Comparison of ENCODE assay signal across 9 cellular contexts in genomic region chr18:77129150-77129551, GRCh38. TPM values are rescaled to one million over a fixed set of nuclear protein-coding genes. Genes with fewer than 3 reads are reported as not detected.
DNase-seq lines count a peak whose midpoint lies in the region; ATAC-seq and TF ChIP-seq lines count a peak whose summit lies in the region.
"Had no signal": no experiment of that assay in that cellular context is flagged by ENCODE, and none has a peak within 500 bp of the region (broad histone marks: within the 10 kb centered on the region; RNA-seq: fewer than 3 reads in every experiment).

No MANE protein-coding gene starts in this region.

- H3K27me3 Mint-ChIP-seq in CD8-positive, alpha-beta T cell (ENCODE audit: low read depth): no peaks in the 10 kb centered on the region

- H3K27ac ChIP-seq in CD8-positive, alpha-beta T cell (ENCODE audit: low read depth, low read length): no peak overlapping the region
- peak overlapping the region; percentile 18 for H3K27ac ChIP-seq in osteoblast (ENCODE audit: low read depth, low read length)

- H3K4me2 ChIP-seq in osteoblast (ENCODE audit: insufficient read depth, low read length): no peak overlapping the region

- no peaks in the 10 kb centered on the region for H3K9me3 Mint-ChIP-seq in CD8-positive, alpha-beta T cell

- POLR2A ChIA-PET in CD8-positive, alpha-beta T cell (lab: Charles Lee): interaction anchor here (1.0 to 5.4 kb wide), 2 partner anchors 7 to 21 kb away, joined by 5 to 34 read pairs; no protein-coding TSS in a partner anchor

- CTCF ChIA-PET in CD8-positive, alpha-beta T cell (lab: Charles Lee): interaction anchor here (0.7 to 1.6 kb wide), 7 partner anchors 14 to 129 kb away, joined by 3 to 8 read pairs (median 4); no protein-coding TSS in a partner anchor

- H3K27ac Mint-ChIP-seq in CD8-positive, alpha-beta T cell: peak overlapping the region; percentile 95

- no peak for TF ChIP-seq CTCF in CD8-positive, alpha-beta T cell (IDR thresholded peaks at IDR 0.05)
- TF ChIP-seq CTCF in choroid plexus epithelial cell (conservative IDR thresholded peaks at IDR 0.05; ENCODE audit: low read depth, low read length): no peak
- no peak for TF ChIP-seq CTCF in osteoblast (IDR thresholded peaks at IDR 0.05; ENCODE audit: extremely low read depth, low read depth, low read length)

- no peaks in the 10 kb centered on the region for H4K20me1 ChIP-seq in osteoblast (ENCODE audit: insufficient read depth, low read length)

- H3K4me3 Mint-ChIP-seq in CD8-positive, alpha-beta T cell: peak overlapping the region; percentile 95

- peak in 1 of 7 experiments; percentile 42 for DNase-seq in CD8-positive, alpha-beta T cell
- peak; percentile 58 for DNase-seq in LHCN-M2 (ENCODE audit: low read depth)
- peak; percentile 89 for DNase-seq in choroid plexus epithelial cell (ENCODE audit: low read depth)
- DNase-seq in osteoblast (ENCODE audit: insufficient read length, low spot score, missing footprints): no peak
- no peak for DNase-seq in NOMO-1 treated with DMSO at 0.1 percent for 48 hours (lab: John Stamatoyannopoulos, UW; ENCODE audit: unreplicated experiment)
- DNase-seq in NCI-H2107 treated with DMSO at 0.1 percent for 48 hours (lab: John Stamatoyannopoulos, UW; ENCODE audit: unreplicated experiment): no peak
- DNase-seq in activated CD4-positive, CD25-positive, alpha-beta regulatory T cell treated with anti-CD3 and anti-CD28 coated beads, Interleukin-2, amount 50 U/mL, for 72 hours: no peak
- DNase-seq: NCI-H2171 had no signal

- peaks cover 78% of the 10 kb centered on the region for H3K4me1 ChIP-seq in CD8-positive, alpha-beta T cell (ENCODE audit: insufficient read depth, low read length)
- peaks cover 18% of the 10 kb centered on the region for H3K4me1 ChIP-seq in osteoblast (ENCODE audit: insufficient read depth, low read length)

- intact Hi-C loops in CD8-positive, alpha-beta T cell (cut with DNase I, micrococcal nuclease): loop anchor here in 1 of 2 experiments (5.0 to 10.0 kb wide), 2 partner anchors 78 to 634 kb away; partner anchors contain the start of gene ZNF516

- H2AFZ ChIP-seq in osteoblast (ENCODE audit: low read length): no peak overlapping the region

- ATAC-seq in CD8-positive, alpha-beta T cell: no peak
- no peak for ATAC-seq in GM19023 (IDR thresholded peaks at IDR 0.05; ENCODE audit: unreplicated experiment)

- H3K4me1 Mint-ChIP-seq in CD8-positive, alpha-beta T cell (ENCODE audit: low read depth): peaks cover 80% of the 10 kb centered on the region

- H3K36me3 Mint-ChIP-seq in CD8-positive, alpha-beta T cell: peaks cover 33% of the 10 kb centered on the region

- H3K27me3 ChIP-seq in CD8-positive, alpha-beta T cell (ENCODE audit: insufficient read depth, low read length): no peaks in the 10 kb centered on the region
- peaks cover 54% of the 10 kb centered on the region for H3K27me3 ChIP-seq in osteoblast (ENCODE audit: insufficient read depth, low read length)

- H3K79me2 ChIP-seq in osteoblast (ENCODE audit: insufficient read depth, low read length): no peaks in the 10 kb centered on the region

- no peaks in the 10 kb centered on the region for H3K9me3 ChIP-seq in CD8-positive, alpha-beta T cell (ENCODE audit: low read length)
- no peaks in the 10 kb centered on the region for H3K9me3 ChIP-seq in osteoblast (ENCODE audit: low read depth, low read length)

- H3K4me3 ChIP-seq in CD8-positive, alpha-beta T cell (ENCODE audit: low read depth, low read length): no peak overlapping the region
- H3K4me3 ChIP-seq in choroid plexus epithelial cell (ENCODE audit: low read depth, low read length) (no peak overlapping the region), osteoblast (ENCODE audit: insufficient read depth, low read length) (no peak overlapping the region)

- H3K36me3 ChIP-seq in CD8-positive, alpha-beta T cell (ENCODE audit: insufficient read depth, low read length): no peaks in the 10 kb centered on the region
- H3K36me3 ChIP-seq in osteoblast (ENCODE audit: insufficient read depth, low read length): no peaks in the 10 kb centered on the region

RNA-seq across cellular contexts. Expression of gene MBP, which starts 3.4 kb away (rescaled TPM):
- 10 to 100 TPM; 67.9 to 70.7 TPM for total RNA-seq in CD8-positive, alpha-beta T cell
- total RNA-seq in LHCN-M2 (2014; rRNA removed): under 0.01 and 1.0 TPM in 2 replicates
- 0.09 TPM for polyA plus RNA-seq in LHCN-M2 (2012)
- total RNA-seq in osteoblast: 1.5 and 2.2 TPM in 2 replicates

Comparison
In these comparisons a context has a peak if more than half of its experiments do, and no peak if none do; other contexts are left out.
1. DNase-seq: peak in LHCN-M2 (single experiment) and choroid plexus epithelial cell (single experiment); none in osteoblast (single experiment), NOMO-1 treated with DMSO at 0.1 percent for 48 hours (single experiment), NCI-H2107 treated with DMSO at 0.1 percent for 48 hours (single experiment) and activated CD4-positive, CD25-positive, alpha-beta regulatory T cell treated with anti-CD3 and anti-CD28 coated beads, Interleukin-2, amount 50 U/mL, for 72 hours (single experiment).
2. RNA of gene MBP, which starts 3.4 kb away (total RNA-seq): 67.9 to 70.7 TPM in CD8-positive, alpha-beta T cell; 1.5 to 2.2 TPM in osteoblast and under 0.01 to 1.0 TPM in LHCN-M2; every median in the first group is over 10 times any median in the second.